8 cellular contexts compared by ENCODE assay signal in genomic region chr14:95291859-95292542, GRCh38. TPM values are rescaled to one million over a fixed set of nuclear protein-coding genes. Genes with fewer than 3 reads are reported as not detected.
DNase-seq lines count a peak whose midpoint lies in the region; TF ChIP-seq lines count a peak whose summit lies in the region.

No MANE protein-coding gene starts in this region.

- H4K20me1 ChIP-seq in osteoblast (ENCODE audit: insufficient read depth, low read length): no peaks in the 10 kb centered on the region

- H3K36me3 Mint-ChIP-seq in immature natural killer cell: no peaks in the 10 kb centered on the region

- peaks cover 0 to 3% (median 0%) of the 10 kb centered on the region in 6 donors for H3K9me3 Mint-ChIP-seq in immature natural killer cell

- H3K27ac ChIP-seq in epithelial cell of prostate (peak overlapping the region; percentile 23), osteoblast (ENCODE audit: low read depth, low read length) (no peak overlapping the region), spleen (peak overlapping the region in 1 of 8 donors; percentile 8)

- no peak for TF ChIP-seq POLR2A in spleen (IDR thresholded peaks at IDR 0.05)

- no peak overlapping the region for H3K4me3 ChIP-seq in osteoblast (ENCODE audit: insufficient read depth, low read length)
- H3K4me3 ChIP-seq in spleen: no peak overlapping the region

- H3K4me1 ChIP-seq in osteoblast (ENCODE audit: insufficient read depth, low read length) (no peaks in the 10 kb centered on the region), spleen (peaks cover 0 to 24% (median 13%) of the 10 kb centered on the region in 6 donors)

- H3K79me2 ChIP-seq in osteoblast (ENCODE audit: insufficient read depth, low read length): no peaks in the 10 kb centered on the region

- no peak overlapping the region for H3K4me3 Mint-ChIP-seq in immature natural killer cell

- TF ChIP-seq CTCF in osteoblast (IDR thresholded peaks at IDR 0.05; ENCODE audit: extremely low read depth, low read depth, low read length) (no peak), spleen (IDR thresholded peaks at IDR 0.05 in 8 of 11, conservative IDR thresholded peaks at IDR 0.05 in 3 of 11) (no peak)

- H2AFZ ChIP-seq in osteoblast (ENCODE audit: low read length): no peak overlapping the region

- H3K27me3 ChIP-seq in osteoblast (ENCODE audit: insufficient read depth, low read length) (no peaks in the 10 kb centered on the region), spleen (replicated peaks in 1 of 7) (peaks cover 0 to 20% (median 0%) of the 10 kb centered on the region in 7 donors)

- DNase-seq in ELR (ENCODE audit: low read depth) (peak; percentile 74), NCI-H2227 treated with DMSO at 0.1 percent for 48 hours (lab: John Stamatoyannopoulos, UW) (peak; percentile 41), epithelial cell of prostate (ENCODE audit: low read depth, low spot score) (peak; percentile 50), osteoblast (ENCODE audit: insufficient read length, low spot score, missing footprints) (peak; percentile 79), immature natural killer cell (no peak), T-helper 2 cell (no peak), spleen (no peak), T-helper 9 cell (no peak)

- no peak overlapping the region for H3K4me2 ChIP-seq in osteoblast (ENCODE audit: insufficient read depth, low read length)

- H3K9me3 ChIP-seq in osteoblast (ENCODE audit: low read depth, low read length) (peaks cover 2% of the 10 kb centered on the region), spleen (peaks cover 0 to 10% (median 0%) of the 10 kb centered on the region in 8 donors)

- intact Hi-C loops in spleen (cut with DNase I; ENCODE audit: low total_unique reads): no loop called here

- H3K36me3 ChIP-seq in osteoblast (ENCODE audit: insufficient read depth, low read length): no peaks in the 10 kb centered on the region
- no peaks in the 10 kb centered on the region for H3K36me3 ChIP-seq in spleen

- peaks cover 3 to 21% (median 11%) of the 10 kb centered on the region in 3 donors for H3K27me3 Mint-ChIP-seq in immature natural killer cell (ENCODE audit: low read depth in 3 of 3)

- no peak overlapping the region for H3K27ac Mint-ChIP-seq in immature natural killer cell

- WGBS in spleen, 5 donors: 48 to 57% (median 57%) methylated on average over 6 of the region's 6 CpGs

- H3K4me1 Mint-ChIP-seq in immature natural killer cell: no peaks in the 10 kb centered on the region

RNA-seq across cellular contexts. Expression of gene CLMN, which starts 27.7 kb away (rescaled TPM):
- 1.1 and 1.5 TPM in 2 replicates for total RNA-seq in osteoblast
- under 1 TPM in 2 of 3 donors, not detected in 1; 0.09 to 0.39 TPM for polyA plus RNA-seq in immature natural killer cell
- 10 to 100 TPM; 13.3 to 21.4 (median 16.2) TPM for total RNA-seq in spleen
- polyA plus RNA-seq in spleen: 1 to 10 TPM; 2.7 to 5.0 (median 4.7) TPM

Comparison
In these comparisons a context has a peak if more than half of its experiments do, and no peak if none do; other contexts are left out.
1. DNase-seq: peak in ELR (single experiment), NCI-H2227 treated with DMSO at 0.1 percent for 48 hours (single experiment), epithelial cell of prostate (single experiment) and osteoblast (single experiment); none in immature natural killer cell (0 of 3), T-helper 2 cell (0 of 5), spleen (single experiment) and T-helper 9 cell (single experiment).